Comparison of ENCODE assay signal across 8 cellular contexts in genomic region chr1:17233675-17234074, GRCh38.
DNase-seq lines count a peak whose midpoint lies in the region; ATAC-seq and TF ChIP-seq lines count a peak whose summit lies in the region.

No MANE protein-coding gene starts in this region.

- DNase-seq in AG10803 (ENCODE audit: low read depth) (peak; percentile 92), MV-4-11 (lab: John Stamatoyannopoulos, UW) (peak; percentile 18), choroid plexus epithelial cell (ENCODE audit: low read depth) (peak; percentile 63), medulla oblongata (ENCODE audit: extremely low spot score) (peak; percentile 86)
- no peak for DNase-seq in activated CD8-positive, alpha-beta memory T cell treated with anti-CD3 and anti-CD28 coated beads, Interleukin-2, amount 50 U/mL, for 48 hours
- DNase-seq in activated CD8-positive, alpha-beta memory T cell treated with anti-CD3 and anti-CD28 coated beads for 24 hours = no peak

- no peak overlapping the region for H3K4me3 ChIP-seq in AG10803 (ENCODE audit: low read length)
- no peak overlapping the region for H3K4me3 ChIP-seq in choroid plexus epithelial cell (ENCODE audit: low read depth, low read length)

- no peak for TF ChIP-seq CTCF in AG10803 (conservative IDR thresholded peaks at IDR 0.05; ENCODE audit: low read length)
- no peak for TF ChIP-seq CTCF in choroid plexus epithelial cell (conservative IDR thresholded peaks at IDR 0.05; ENCODE audit: low read depth, low read length)

- ATAC-seq in GM19328 (IDR thresholded peaks at IDR 0.05; ENCODE audit: unreplicated experiment) = no peak
- no peak for ATAC-seq in HG03025 (IDR thresholded peaks at IDR 0.05; ENCODE audit: low FRiP score, unreplicated experiment)

Comparison
In these comparisons a context has a peak if more than half of its experiments do, and no peak if none do; other contexts are left out.
1. DNase-seq: peak in AG10803 (single experiment), MV-4-11 (single experiment), choroid plexus epithelial cell (single experiment) and medulla oblongata (single experiment); none in activated CD8-positive, alpha-beta memory T cell treated with anti-CD3 and anti-CD28 coated beads, Interleukin-2, amount 50 U/mL, for 48 hours (single experiment) and activated CD8-positive, alpha-beta memory T cell treated with anti-CD3 and anti-CD28 coated beads for 24 hours (single experiment).